Comparison of ENCODE assay signal across 11 cellular contexts in the genomic region with DNA sequence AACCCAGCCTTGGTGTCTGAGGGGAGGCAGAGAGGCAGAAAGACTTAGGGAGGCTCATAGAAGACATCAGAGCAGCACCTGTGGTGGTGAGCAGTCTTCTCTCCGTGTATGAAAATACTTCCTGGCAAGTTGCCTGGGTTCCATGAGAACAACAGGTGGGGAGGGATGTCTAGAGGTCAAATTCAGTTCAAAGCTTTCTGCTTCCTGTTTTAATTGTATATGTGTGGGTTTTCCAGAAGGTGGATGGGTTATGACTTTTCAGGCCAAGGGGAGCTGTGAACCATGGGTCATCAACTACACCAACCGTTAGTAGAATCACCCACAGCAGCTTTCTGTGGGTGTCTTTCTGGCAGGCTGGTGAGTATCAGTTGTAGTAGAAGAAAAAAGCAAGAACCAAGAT. TPM values are rescaled to one million over a fixed set of nuclear protein-coding genes. Genes with fewer than 3 reads are reported as not detected.
DNase-seq lines count a peak whose midpoint lies in the region; ATAC-seq and TF ChIP-seq lines count a peak whose summit lies in the region.
"Had no signal": no experiment of that assay in that cellular context is flagged by ENCODE, and none has a peak within 500 bp of the region (broad histone marks: within the 10 kb centered on the region; RNA-seq: fewer than 3 reads in every experiment).

No MANE protein-coding gene starts in this region.

- TF ChIP-seq POLR2A in breast epithelium (IDR thresholded peaks at IDR 0.05): no peak

- DNase-seq in SJCRH30 (peak; percentile 5 to 48), NCI-H2081 treated with DMSO at 0.1 percent for 48 hours (lab: John Stamatoyannopoulos, UW) (no peak), NCI-H1092 treated with DMSO at 0.1 percent for 48 hours (lab: John Stamatoyannopoulos, UW) (no peak), NCI-H146 (lab: John Stamatoyannopoulos, UW) (no peak), breast epithelium (ENCODE audit: low spot score in 2 of 2) (no peak)
- DNase-seq: NCI-H1417 treated with DMSO at 0.1 percent for 48 hours had no signal

- H3K27me3 ChIP-seq in SJCRH30 (no peaks in the 10 kb centered on the region), breast epithelium (no peaks in the 10 kb centered on the region)

- H3K36me3 ChIP-seq in SJCRH30 (no peaks in the 10 kb centered on the region), breast epithelium (no peaks in the 10 kb centered on the region)

- ATAC-seq in GM18511 (IDR thresholded peaks at IDR 0.05; ENCODE audit: unreplicated experiment) (peak; percentile 68), GM21447 (IDR thresholded peaks at IDR 0.05; ENCODE audit: unreplicated experiment) (peak; percentile 53), HG03139 (IDR thresholded peaks at IDR 0.05; ENCODE audit: unreplicated experiment) (peak; percentile 48)
- ATAC-seq: sciatic nerve had no signal

- H3K4me1 ChIP-seq in SJCRH30: no peaks in the 10 kb centered on the region
- H3K4me1 ChIP-seq in breast epithelium: no peaks in the 10 kb centered on the region

- intact Hi-C loops in breast epithelium (cut with DNase I; ENCODE audit: low total_unique reads): no loop called here

- no peak overlapping the region for H3K27ac ChIP-seq in SJCRH30
- no peak overlapping the region for H3K27ac ChIP-seq in breast epithelium

- TF ChIP-seq CTCF in breast epithelium (IDR thresholded peaks at IDR 0.05): no peak

- H3K4me3 ChIP-seq in SJCRH30 (no peak overlapping the region), breast epithelium (no peak overlapping the region)

- no peaks in the 10 kb centered on the region for H3K9me3 ChIP-seq in SJCRH30 (replicated peaks)
- no peaks in the 10 kb centered on the region for H3K9me3 ChIP-seq in breast epithelium

RNA-seq across cellular contexts. Expression of gene FCRL2, which starts 4.1 kb away (rescaled TPM):
- not detected in 2 replicates for total RNA-seq in SJCRH30 (2014; rRNA removed; shearing (Covaris generic))
- total RNA-seq in breast epithelium: under 1 TPM; under 0.01 to 0.66 (median 0.59) TPM
- total RNA-seq: myocyte had no signal

RNA-seq across cellular contexts. Expression of gene FCRL1, which starts 38.9 kb away (rescaled TPM):
- total RNA-seq in SJCRH30 (2014; rRNA removed; shearing (Covaris generic)): not detected in 2 replicates
- under 1 TPM in 1 of 3 donors, not detected in 2; 0.32 TPM for total RNA-seq in breast epithelium
- total RNA-seq: myocyte had no signal

Comparison
In these comparisons a context has a peak if more than half of its experiments do, and no peak if none do; other contexts are left out.
1. DNase-seq: peak in SJCRH30 (2 of 2); none in NCI-H2081 treated with DMSO at 0.1 percent for 48 hours (single experiment), NCI-H1092 treated with DMSO at 0.1 percent for 48 hours (single experiment), NCI-H146 (single experiment) and breast epithelium (0 of 2).
2. Peak in every context shown above with its lines, with median percentiles within 50 percentile points of each other: ATAC-seq.